Comparison of ENCODE assay signal across 8 cellular contexts in genomic region chrX:49171752-49172279, GRCh38. TPM values are rescaled to one million over a fixed set of nuclear protein-coding genes. Genes with fewer than 3 reads are reported as not detected.
A peak's percentile ranks its signal among the peaks of the same experiment; 100 is the strongest.
DNase-seq lines count a peak whose midpoint lies in the region; ATAC-seq and TF ChIP-seq lines count a peak whose summit lies in the region.

A gene with protein sequence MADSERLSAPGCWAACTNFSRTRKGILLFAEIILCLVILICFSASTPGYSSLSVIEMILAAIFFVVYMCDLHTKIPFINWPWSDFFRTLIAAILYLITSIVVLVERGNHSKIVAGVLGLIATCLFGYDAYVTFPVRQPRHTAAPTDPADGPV (plus strand): TSS chrX:49171898. CDS start chrX:49172001, 103 bp downstream.

- H3K9me3 ChIP-seq in fibroblast of lung (ENCODE audit: control insufficient read depth, insufficient read depth, low read depth, low read length) (no peaks in the 10 kb centered on the region), neutrophil (no peaks in the 10 kb centered on the region), transverse colon (no peaks in the 10 kb centered on the region)

- H3K27ac ChIP-seq in fibroblast of lung (ENCODE audit: insufficient read depth, low read length) = peak within 1 kb of the TSS; percentile 88
- peak within 1 kb of the TSS; percentile 94 for H3K27ac ChIP-seq in neutrophil
- peak within 1 kb of the TSS; percentile 90 to 96 (median 93) for H3K27ac ChIP-seq in transverse colon

- ATAC-seq in HG02678 (IDR thresholded peaks at IDR 0.05; ENCODE audit: unreplicated experiment) (peak; percentile 40), HG03378 (IDR thresholded peaks at IDR 0.05; ENCODE audit: unreplicated experiment) (no peak)

- H3K36me3 ChIP-seq in fibroblast of lung (ENCODE audit: control insufficient read depth, insufficient read depth, low read length) (peaks cover 2% of the 10 kb centered on the region), neutrophil (peaks cover 31% of the 10 kb centered on the region), transverse colon (no peaks in the 10 kb centered on the region)

- peak within 1 kb of the TSS; percentile 6 for H2AFZ ChIP-seq in fibroblast of lung (ENCODE audit: low read length)

- TF ChIP-seq EP300 in transverse colon (IDR thresholded peaks at IDR 0.05; ENCODE audit: low read depth) = no peak

- peak; percentile 69 for DNase-seq in GM12865 (ENCODE audit: low read depth)
- peak; percentile 39 for DNase-seq in NOMO-1 treated with DMSO at 0.1 percent for 48 hours (lab: John Stamatoyannopoulos, UW; ENCODE audit: unreplicated experiment)
- peak; percentile 78 to 83 for DNase-seq in activated T-cell treated with anti-CD3 and anti-CD28 coated beads, Interleukin-2, amount 50 U/mL, for 48 hours
- peak; percentile 39 to 59 for DNase-seq in fibroblast of lung (ENCODE audit: low read depth in 2 of 2)
- DNase-seq in transverse colon = peak; percentile 79

- peak within 1 kb of the TSS; percentile 79 for H3K4me2 ChIP-seq in fibroblast of lung (ENCODE audit: extremely low read depth, insufficient read depth, low read length)

- no peak for TF ChIP-seq CTCF in GM12865 (IDR thresholded peaks at IDR 0.05; ENCODE audit: insufficient read depth, low read depth, low read length, missing control alignments)
- no peak for TF ChIP-seq CTCF in fibroblast of lung (conservative IDR thresholded peaks at IDR 0.05 in 1 of 2, IDR thresholded peaks at IDR 0.05 in 1 of 2; ENCODE audit: low read depth in 1 of 2, low read length in 2 of 2)
- TF ChIP-seq CTCF in neutrophil (IDR thresholded peaks at IDR 0.05) = no peak
- no peak for TF ChIP-seq CTCF in transverse colon (IDR thresholded peaks at IDR 0.05)

- TF ChIP-seq POLR2A in transverse colon (IDR thresholded peaks at IDR 0.05) = peak; percentile 72

- peaks cover 15% of the 10 kb centered on the region for H3K79me2 ChIP-seq in fibroblast of lung (ENCODE audit: control insufficient read depth, insufficient read depth, low read length)

- in situ Hi-C loops in transverse colon (cut with MboI; ENCODE audit: low pct_ligation_motif_present in 1 of 4, low pct_unique_long_range_greater_than_20kb in 1 of 4, low sequenced_read_pairs in 3 of 4) = no loop called here

- peak within 1 kb of the TSS; percentile 73 for H3K9ac ChIP-seq in fibroblast of lung (ENCODE audit: insufficient read depth, low read length)

- H3K27me3 ChIP-seq in fibroblast of lung (ENCODE audit: control insufficient read depth, insufficient read depth, low read length) = no peaks in the 10 kb centered on the region
- no peaks in the 10 kb centered on the region for H3K27me3 ChIP-seq in neutrophil
- no peaks in the 10 kb centered on the region for H3K27me3 ChIP-seq in transverse colon

- 49% methylated on average over 43 of the region's 46 CpGs; no CpG with 5 or more reads in 1 of the 2 donors for WGBS in transverse colon (ENCODE audit: low coverage in 1 of 2), 2 donors

- H4K20me1 ChIP-seq in fibroblast of lung (ENCODE audit: control insufficient read depth, extremely low read depth, insufficient read depth, low read length) = no peaks in the 10 kb centered on the region

- H3K4me3 ChIP-seq in GM12865 (ENCODE audit: low read depth, low read length) = peak within 1 kb of the TSS; percentile 86
- peak within 1 kb of the TSS; percentile 54 to 72 (median 65) for H3K4me3 ChIP-seq in fibroblast of lung (replicated peaks in 1 of 4; ENCODE audit: control extremely low read depth in 1 of 4, insufficient read depth in 1 of 4, low read depth in 3 of 4, low read length in 4 of 4)
- H3K4me3 ChIP-seq in neutrophil (ENCODE audit: low read depth in 1 of 2, low read length in 1 of 2) = peak within 1 kb of the TSS; percentile 71 to 90
- peak within 1 kb of the TSS; percentile 52 to 72 (median 62) for H3K4me3 ChIP-seq in transverse colon

- intact Hi-C loops in transverse colon (cut with DNase I; ENCODE audit: low total_unique reads) = no loop called here

- H3K4me1 ChIP-seq in fibroblast of lung (ENCODE audit: control insufficient read depth, extremely low read depth, insufficient read depth, low read length) (peaks cover 2% of the 10 kb centered on the region), neutrophil (ENCODE audit: control insufficient read depth in 1 of 2, insufficient read depth in 1 of 2, low read depth in 1 of 2, low read length in 1 of 2) (peaks cover 67 to 77% of the 10 kb centered on the region in 2 experiments), transverse colon (peaks cover 4 to 28% (median 11%) of the 10 kb centered on the region in 4 donors)

RNA-seq across cellular contexts. Expression of the gene that starts here (rescaled TPM):
- 10.5 and 23.3 TPM in 2 replicates for total RNA-seq in fibroblast of lung
- 212 and 317 TPM in 2 replicates for polyA plus RNA-seq in fibroblast of lung
- polyA plus RNA-seq in fibroblast of lung (2012) = 208 and 292 TPM in 2 replicates
- polyA minus RNA-seq in fibroblast of lung (ENCODE audit: low replicate concordance) = 354 and 470 TPM in 2 replicates
- total RNA-seq in transverse colon = 10 to 100 TPM; 31.0 to 60.3 (median 43.2) TPM
